9 cellular contexts compared by ENCODE assay signal in genomic region chr1:185733818-185734709, GRCh38. TPM values are rescaled to one million over a fixed set of nuclear protein-coding genes. Genes with fewer than 3 reads are reported as not detected.
DNase-seq lines count a peak whose midpoint lies in the region; ATAC-seq and TF ChIP-seq lines count a peak whose summit lies in the region.
"Had no signal": no experiment of that assay in that cellular context is flagged by ENCODE, and none has a peak within 500 bp of the region (broad histone marks: within the 10 kb centered on the region; RNA-seq: fewer than 3 reads in every experiment).

TSS of gene HMCN1 (plus strand) at chr1:185734391. CDS start at chr1:185734780, 389 bp downstream.

- no peak for TF ChIP-seq POLR2A in stomach (IDR thresholded peaks at IDR 0.05)

- H3K9me3 ChIP-seq in WERI-Rb-1 (ENCODE audit: severe bottlenecking) (no peaks in the 10 kb centered on the region), endodermal cell (ENCODE audit: control insufficient read depth, low read length) (peaks cover 12% of the 10 kb centered on the region), lung (ENCODE audit: control insufficient read depth in 2 of 2, insufficient read depth in 1 of 2, low read length in 1 of 2) (no peaks in the 10 kb centered on the region), stomach (peaks cover 0 to 9% (median 0%) of the 10 kb centered on the region in 4 donors)
- H3K9me3 ChIP-seq: BLaER1 had no signal

- peaks cover 31% of the 10 kb centered on the region for H3K27me3 Mint-ChIP-seq in endodermal cell (ENCODE audit: insufficient read depth)

- TF ChIP-seq CTCF in WERI-Rb-1 (IDR thresholded peaks at IDR 0.05; ENCODE audit: low read depth, low read length), result peak; percentile 48
- peak; percentile 79 for TF ChIP-seq CTCF in endodermal cell (conservative IDR thresholded peaks at IDR 0.05)
- TF ChIP-seq CTCF in lung (IDR thresholded peaks at IDR 0.05; ENCODE audit: control extremely low read depth, extremely low read depth), result no peak
- peak in 3 of 7 experiments; percentile 19 to 39 (median 23) for TF ChIP-seq CTCF in stomach (IDR thresholded peaks at IDR 0.05)

- intact Hi-C loops in stomach (cut with DNase I; ENCODE audit: low total_unique reads), result no loop called here

- H3K9ac ChIP-seq in endodermal cell (ENCODE audit: extremely low read depth, low read length, poor library complexity, severe bottlenecking), result peak within 1 kb of the TSS; percentile 29
- H3K9ac ChIP-seq: BLaER1 had no signal

- H3K4me1 Mint-ChIP-seq in endodermal cell, result peaks cover 17% of the 10 kb centered on the region

- no peak for TF ChIP-seq EP300 in stomach (IDR thresholded peaks at IDR 0.05)

- DNase-seq in NCI-H1092 treated with DMSO at 0.1 percent for 48 hours (lab: John Stamatoyannopoulos, UW) (peak; percentile 23), NCI-H1092 (lab: John Stamatoyannopoulos, UW) (no peak), NCI-H1105 treated with DMSO at 0.1 percent for 48 hours (lab: John Stamatoyannopoulos, UW) (peak; percentile 65), WERI-Rb-1 (peak; percentile 64), endodermal cell (peak; percentile 95), lung (ENCODE audit: low spot score) (peak; percentile 65), stomach (peak; percentile 58)

- no peaks in the 10 kb centered on the region for H3K36me3 Mint-ChIP-seq in endodermal cell (ENCODE audit: low read depth)

- H3K27ac Mint-ChIP-seq in endodermal cell, result peak within 1 kb of the TSS; percentile 85

- H3K36me3 ChIP-seq in WERI-Rb-1, result no peaks in the 10 kb centered on the region
- no peaks in the 10 kb centered on the region for H3K36me3 ChIP-seq in endodermal cell (ENCODE audit: control insufficient read depth, insufficient read depth, low read length)
- H3K36me3 ChIP-seq in lung (ENCODE audit: control insufficient read depth in 2 of 2, insufficient read depth in 2 of 2, low read length in 2 of 2), result no peaks in the 10 kb centered on the region
- no peaks in the 10 kb centered on the region for H3K36me3 ChIP-seq in stomach
- H3K36me3 ChIP-seq: BLaER1 had no signal

- H3K27me3 ChIP-seq in WERI-Rb-1 (ENCODE audit: insufficient read depth, low read depth, severe bottlenecking) (peaks cover 36% of the 10 kb centered on the region), endodermal cell (ENCODE audit: control insufficient read depth, insufficient read depth, low read length, poor library complexity, severe bottlenecking) (peaks cover 14% of the 10 kb centered on the region), lung (ENCODE audit: control insufficient read depth, insufficient read depth) (no peaks in the 10 kb centered on the region), stomach (peaks cover 0 to 12% (median 8%) of the 10 kb centered on the region in 3 donors)
- H3K27me3 ChIP-seq: BLaER1 had no signal

- peak; percentile 90 for ATAC-seq in lung (ENCODE audit: insufficient read depth, low FRiP score)
- no peak for ATAC-seq in HG02870 (IDR thresholded peaks at IDR 0.05; ENCODE audit: unreplicated experiment)

- no peaks in the 10 kb centered on the region for H3K4me1 ChIP-seq in endodermal cell (ENCODE audit: control insufficient read depth, insufficient read depth, low read length)
- peaks cover 0 to 3% of the 10 kb centered on the region in 2 donors for H3K4me1 ChIP-seq in lung (ENCODE audit: control insufficient read depth in 2 of 2, insufficient read depth in 2 of 2, low read length in 2 of 2)
- peaks cover 10 to 32% (median 23%) of the 10 kb centered on the region in 4 donors for H3K4me1 ChIP-seq in stomach
- H3K4me1 ChIP-seq: BLaER1 had no signal

- H3K4me3 ChIP-seq in WERI-Rb-1 (ENCODE audit: low read depth, low read length) (peak within 1 kb of the TSS; percentile 37), endodermal cell (ENCODE audit: low read length) (peak within 1 kb of the TSS; percentile 75), lung (peak within 1 kb of the TSS; percentile 61), stomach (peak within 1 kb of the TSS; percentile 51 to 57 (median 53))
- H3K4me3 ChIP-seq: BLaER1 had no signal

- H3K4me3 Mint-ChIP-seq in endodermal cell, result peak within 1 kb of the TSS; percentile 68

- WGBS in endodermal cell (ENCODE audit: insufficient coverage in 1 of 2, insufficient read length in 1 of 2), 2 experiments, result 0 to 1% methylated on average over 22 to 47 of the region's 47 CpGs
- WGBS in lung, 2 donors, result 2% methylated on average over 47 of the region's 47 CpGs
- 1 to 2% (median 1%) methylated on average over 23 to 47 of the region's 47 CpGs for WGBS in stomach, 5 donors

- H3K9me3 Mint-ChIP-seq in endodermal cell, result no peaks in the 10 kb centered on the region

- H3K27ac ChIP-seq in WERI-Rb-1 (no peak within 1 kb of the TSS), endodermal cell (ENCODE audit: low read depth, low read length) (peak within 1 kb of the TSS; percentile 7), lung (ENCODE audit: low read depth in 1 of 2, low read length in 1 of 2) (peak within 1 kb of the TSS; percentile 50 to 76), stomach (peak within 1 kb of the TSS; percentile 32 to 82 (median 71))
- H3K27ac ChIP-seq: BLaER1 had no signal

RNA-seq across cellular contexts. Expression of gene HMCN1, which starts in this region (rescaled TPM):
- 1 to 10 TPM; 6.5 to 7.4 TPM for total RNA-seq in endodermal cell
- polyA plus RNA-seq in endodermal cell (2013, experiment 1 of 2), result 10.6 TPM
- polyA plus RNA-seq in endodermal cell (2013, experiment 2 of 2), result 7.2 TPM
- 100 to 1,000 TPM in 1 of 2 donors, 10 to 100 TPM in 1; 26.0 to 149 TPM for total RNA-seq in lung
- polyA plus RNA-seq in lung, result 1 to 10 TPM; 3.2 to 4.7 TPM
- total RNA-seq in stomach, result 10 to 100 TPM in 1 of 5 donors, 1 to 10 TPM in 2, under 1 TPM in 2; 0.58 to 15.1 (median 1.2) TPM
- polyA plus RNA-seq in stomach, result under 1 TPM; 0.12 to 0.83 (median 0.15) TPM
